In the genomic region with DNA sequence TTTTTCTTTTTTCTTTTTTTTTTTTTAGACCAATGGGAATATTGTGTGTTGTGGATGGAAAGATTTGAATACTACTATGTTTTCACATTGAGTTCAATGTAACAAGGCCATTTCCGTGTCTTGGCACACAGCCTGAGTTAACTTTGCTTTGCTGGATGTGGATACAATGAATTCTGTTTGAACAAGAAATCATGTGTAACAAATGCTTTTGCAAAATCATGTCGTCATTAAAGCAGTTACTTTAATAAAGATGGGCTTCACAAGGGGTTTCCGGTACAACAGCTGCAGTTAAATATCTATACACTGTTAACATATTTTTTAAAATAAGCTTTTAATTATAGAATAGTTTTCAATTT, we compare ENCODE assay signal across 9 cellular contexts. TPM values are rescaled to one million over a fixed set of nuclear protein-coding genes. Genes with fewer than 3 reads are reported as not detected.
DNase-seq lines count a peak whose midpoint lies in the region; ATAC-seq, FAIRE-seq and TF ChIP-seq lines count a peak whose summit lies in the region.
"Had no signal": no experiment of that assay in that cellular context is flagged by ENCODE, and none has a peak within 500 bp of the region (broad histone marks: within the 10 kb centered on the region; RNA-seq: fewer than 3 reads in every experiment).

No MANE protein-coding gene starts in this region.

- H3K36me3 ChIP-seq in ascending aorta (no peaks in the 10 kb centered on the region), mesodermal cell (ENCODE audit: control insufficient read depth, insufficient read depth, low read length) (no peaks in the 10 kb centered on the region), small intestine (ENCODE audit: control insufficient read depth in 2 of 2, insufficient read depth in 2 of 2, low read length in 2 of 2) (no peaks in the 10 kb centered on the region)

- no peaks in the 10 kb centered on the region for H3K4me1 ChIP-seq in ascending aorta
- H3K4me1 ChIP-seq in mesodermal cell (ENCODE audit: control insufficient read depth, insufficient read depth, low read length, poor library complexity, severe bottlenecking): peaks cover 13% of the 10 kb centered on the region
- H3K4me1 ChIP-seq in small intestine (ENCODE audit: control insufficient read depth in 2 of 2, insufficient read depth in 1 of 2, low read depth in 1 of 2, low read length in 1 of 2): no peaks in the 10 kb centered on the region

- DNase-seq in DMS153 (lab: John Stamatoyannopoulos, UW) (peak; percentile 85), ascending aorta (ENCODE audit: low spot score in 2 of 2) (no peak), HPDE6-E6E7 (ENCODE audit: extremely low spot score) (no peak), caudate nucleus (lab: John Stamatoyannopoulos, UW) (no peak), foreskin fibroblast (no peak), small intestine (no peak)
- DNase-seq: NK-92 treated with Interleukin-12 subunit alpha and Interleukin-12 subunit beta, amount 100 ng/mL, for 24 hours had no signal

- TF ChIP-seq CTCF in ascending aorta (IDR thresholded peaks at IDR 0.05) (no peak), foreskin fibroblast (IDR thresholded peaks at IDR 0.05; ENCODE audit: low read depth, low read length) (no peak)

- FAIRE-seq in small intestine (lab: Jason Lieb, UNC): no peak

- H3K4me3 ChIP-seq in ascending aorta (no peak overlapping the region), mesodermal cell (ENCODE audit: extremely low read depth, insufficient read depth, low read length, poor library complexity, severe bottlenecking) (no peak overlapping the region), foreskin fibroblast (ENCODE audit: low read depth in 1 of 2, low read length in 2 of 2) (no peak overlapping the region), small intestine (ENCODE audit: low read depth in 1 of 2, low read length in 2 of 2) (no peak overlapping the region)

- H3K27ac ChIP-seq in ascending aorta (peak overlapping the region; percentile 31 to 34), mesodermal cell (ENCODE audit: low read depth, low read length, severe bottlenecking) (peak overlapping the region; percentile 93), caudate nucleus (ENCODE audit: low read depth, low read length) (no peak overlapping the region), small intestine (ENCODE audit: low read depth in 1 of 2, low read length in 1 of 2) (no peak overlapping the region)

- intact Hi-C loops in ascending aorta (cut with DNase I): no loop called here

- H3K27me3 ChIP-seq in ascending aorta (no peaks in the 10 kb centered on the region), small intestine (ENCODE audit: control insufficient read depth in 2 of 2, insufficient read depth in 2 of 2, low read length in 2 of 2) (no peaks in the 10 kb centered on the region)

- H3K9me3 ChIP-seq in ascending aorta (no peaks in the 10 kb centered on the region), mesodermal cell (ENCODE audit: control insufficient read depth, low read length) (no peaks in the 10 kb centered on the region), small intestine (ENCODE audit: control insufficient read depth, low read depth) (no peaks in the 10 kb centered on the region)

- 67 to 90% methylated on average over 1 of the region's 3 CpGs for WGBS in mesodermal cell (ENCODE audit: insufficient coverage in 2 of 2), 2 experiments
- WGBS in small intestine, 3 donors: 35 to 38% (median 35%) methylated on average over 3 of the region's 3 CpGs

- ATAC-seq in HG02678 (IDR thresholded peaks at IDR 0.05; ENCODE audit: unreplicated experiment): peak; percentile 23

RNA-seq across cellular contexts. Expression of gene ENTPD1, which starts 13.5 kb away (rescaled TPM):
- 41.6 TPM for total RNA-seq in ascending aorta
- 5.2 TPM for polyA plus RNA-seq in mesodermal cell (2013, experiment 1 of 2)
- 4.6 TPM for polyA plus RNA-seq in mesodermal cell (2013, experiment 2 of 2)
- polyA plus RNA-seq in small intestine: 1 to 10 TPM; 1.3 to 9.8 (median 5.1) TPM

RNA-seq across cellular contexts. Expression of gene TCTN3, which starts 48.8 kb away (rescaled TPM):
- total RNA-seq in ascending aorta: 22.1 TPM
- 44.9 TPM for polyA plus RNA-seq in mesodermal cell (2013, experiment 1 of 2)
- 44.4 TPM for polyA plus RNA-seq in mesodermal cell (2013, experiment 2 of 2)
- 10 to 100 TPM in 2 of 3 donors, 1 to 10 TPM in 1; 7.8 to 19.5 (median 11.0) TPM for polyA plus RNA-seq in small intestine

Comparison
In these comparisons a context has a peak if more than half of its experiments do, and no peak if none do; other contexts are left out.
1. H3K27ac ChIP-seq: peak in ascending aorta (2 of 2) and mesodermal cell (single experiment); none in caudate nucleus (single experiment) and small intestine (0 of 2).